10 cellular contexts compared by ENCODE assay signal in the genomic region with DNA sequence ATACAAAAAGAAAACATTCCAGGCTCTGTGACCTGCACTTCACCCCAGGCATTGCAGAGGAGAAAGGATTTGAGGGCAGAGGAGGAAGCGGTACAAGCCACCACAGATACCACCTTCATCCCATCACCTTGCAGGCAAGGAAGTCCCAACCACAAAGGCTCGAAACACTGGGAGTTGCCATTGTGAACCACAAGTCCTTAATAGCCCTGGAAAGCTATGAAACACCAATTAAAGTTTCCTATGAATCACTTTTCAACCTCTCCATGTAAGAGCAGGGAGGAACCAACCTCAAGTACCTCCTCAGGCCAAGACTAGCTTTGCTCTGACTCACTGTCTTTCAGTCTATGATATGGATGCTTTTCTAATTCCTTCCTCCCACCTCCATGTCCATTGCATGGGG. TPM values are rescaled to one million over a fixed set of nuclear protein-coding genes. Genes with fewer than 3 reads are reported as not detected.
A peak's percentile ranks its signal among the peaks of the same experiment; 100 is the strongest.
DNase-seq lines count a peak whose midpoint lies in the region; ATAC-seq, FAIRE-seq and TF ChIP-seq lines count a peak whose summit lies in the region.
"Had no signal": no experiment of that assay in that cellular context is flagged by ENCODE, and none has a peak within 500 bp of the region (broad histone marks: within the 10 kb centered on the region; RNA-seq: fewer than 3 reads in every experiment).

No MANE protein-coding gene starts in this region.

- H3K27me3 ChIP-seq in small intestine (ENCODE audit: control insufficient read depth in 2 of 2, insufficient read depth in 2 of 2, low read length in 2 of 2) (no peaks in the 10 kb centered on the region), stomach (no peaks in the 10 kb centered on the region)

- no peaks in the 10 kb centered on the region for H3K4me1 ChIP-seq in small intestine (ENCODE audit: control insufficient read depth in 2 of 2, insufficient read depth in 1 of 2, low read depth in 1 of 2, low read length in 1 of 2)
- peaks cover 0 to 18% (median 5%) of the 10 kb centered on the region in 4 donors for H3K4me1 ChIP-seq in stomach

- no peak for TF ChIP-seq EP300 in stomach (IDR thresholded peaks at IDR 0.05)

- FAIRE-seq in GM19239 (lab: Jason Lieb, UNC) (no peak), small intestine (lab: Jason Lieb, UNC) (no peak)

- ATAC-seq in HG03571 (IDR thresholded peaks at IDR 0.05; ENCODE audit: unreplicated experiment) = no peak

- WGBS in small intestine, 3 donors = 65 to 88% (median 78%) methylated on average over 2 of the region's 2 CpGs
- WGBS in stomach, 5 donors = 54 to 92% (median 77%) methylated on average over 2 of the region's 2 CpGs

- H3K36me3 ChIP-seq in small intestine (ENCODE audit: control insufficient read depth in 2 of 2, insufficient read depth in 2 of 2, low read length in 2 of 2) = no peaks in the 10 kb centered on the region
- H3K36me3 ChIP-seq in stomach = no peaks in the 10 kb centered on the region

- H3K27ac ChIP-seq in small intestine (ENCODE audit: low read depth in 1 of 2, low read length in 1 of 2) (no peak overlapping the region), stomach (no peak overlapping the region)
- H3K27ac ChIP-seq: WERI-Rb-1 had no signal

- intact Hi-C loops in stomach (cut with DNase I; ENCODE audit: low total_unique reads) = no loop called here

- H3K4me3 ChIP-seq in small intestine (ENCODE audit: low read depth in 1 of 2, low read length in 2 of 2) (no peak overlapping the region), stomach (no peak overlapping the region)

- H3K9me3 ChIP-seq in small intestine (ENCODE audit: control insufficient read depth, low read depth) (no peaks in the 10 kb centered on the region), stomach (no peaks in the 10 kb centered on the region)

- TF ChIP-seq CTCF in stomach (IDR thresholded peaks at IDR 0.05) = no peak

- peak in 2 of 3 experiments; percentile 1 to 7 for DNase-seq in stimulated activated CD4-positive, alpha-beta T cell treated with anti-CD3 and anti-CD28 coated beads, TNF-alpha, amount 100 ng/mL, for 24 hours (ENCODE audit: low read depth in 3 of 3)
- DNase-seq in stimulated activated CD4-positive, alpha-beta T cell treated with anti-CD3 and anti-CD28 coated beads, Interleukin-4, amount 100 ng/mL, for 1 hour = no peak
- DNase-seq in NOMO-1 treated with dmso at 0.1 percent for 144 hours (lab: John Stamatoyannopoulos, UW; ENCODE audit: unreplicated experiment) (peak; percentile 2), dedifferentiated amniotic fluid mesenchymal stem cell (ENCODE audit: extremely low spot score) (peak; percentile 16), GM19239 (ENCODE audit: insufficient read length, low spot score) (no peak), small intestine (no peak), stomach (no peak)
- DNase-seq: retina, WERI-Rb-1 had no signal

- TF ChIP-seq POLR2A in stomach (IDR thresholded peaks at IDR 0.05) = no peak

RNA-seq across cellular contexts. Expression of a gene that starts 27.0 kb away (rescaled TPM):
- polyA plus RNA-seq in small intestine = 1 to 10 TPM in 2 of 3 donors, under 1 TPM in 1; 0.81 to 3.8 (median 1.3) TPM
- total RNA-seq in stomach = 10 to 100 TPM in 1 of 5 donors, 1 to 10 TPM in 4; 7.0 to 11.0 (median 8.5) TPM
- polyA plus RNA-seq in stomach = 1 to 10 TPM in 2 of 3 donors, under 1 TPM in 1; 0.46 to 1.7 (median 1.1) TPM

Comparison
In these comparisons a context has a peak if more than half of its experiments do, and no peak if none do; other contexts are left out.
1. DNase-seq: peak in stimulated activated CD4-positive, alpha-beta T cell treated with anti-CD3 and anti-CD28 coated beads, TNF-alpha, amount 100 ng/mL, for 24 hours (2 of 3), NOMO-1 treated with dmso at 0.1 percent for 144 hours (single experiment) and dedifferentiated amniotic fluid mesenchymal stem cell (single experiment); none in stimulated activated CD4-positive, alpha-beta T cell treated with anti-CD3 and anti-CD28 coated beads, Interleukin-4, amount 100 ng/mL, for 1 hour (single experiment), GM19239 (single experiment), small intestine (single experiment) and stomach (single experiment).